11 cellular contexts compared by ENCODE assay signal in the genomic region with DNA sequence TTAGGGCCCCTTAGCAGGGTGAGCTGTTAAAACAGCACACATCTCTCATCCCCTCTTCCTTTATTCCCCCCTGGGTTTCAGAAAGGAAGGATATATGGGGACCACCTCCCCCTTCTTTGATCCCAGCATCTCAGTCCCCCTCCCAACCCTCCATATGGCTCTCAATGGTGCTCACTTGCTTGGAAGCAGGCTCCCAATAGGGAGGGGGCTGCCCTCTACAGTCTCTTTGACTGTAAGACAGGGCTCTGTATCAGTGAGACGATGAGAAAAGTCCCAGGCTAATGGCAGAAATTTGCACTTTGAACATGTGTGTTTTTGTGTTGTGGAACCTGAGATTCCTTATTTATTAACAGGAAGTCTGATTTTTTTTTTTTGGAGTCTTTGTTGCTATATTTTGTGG. TPM values are rescaled to one million over a fixed set of nuclear protein-coding genes. Genes with fewer than 3 reads are reported as not detected.
DNase-seq lines count a peak whose midpoint lies in the region; ATAC-seq, FAIRE-seq and TF ChIP-seq lines count a peak whose summit lies in the region.
"Had no signal": no experiment of that assay in that cellular context is flagged by ENCODE, and none has a peak within 500 bp of the region (broad histone marks: within the 10 kb centered on the region; RNA-seq: fewer than 3 reads in every experiment).

No MANE protein-coding gene starts in this region.

- H3K27me3 ChIP-seq in PC-3 (ENCODE audit: low read length) = no peaks in the 10 kb centered on the region
- H3K27me3 ChIP-seq in foreskin keratinocyte = no peaks in the 10 kb centered on the region
- H3K27me3 ChIP-seq in small intestine (ENCODE audit: control insufficient read depth in 2 of 2, insufficient read depth in 2 of 2, low read length in 2 of 2) = no peaks in the 10 kb centered on the region
- H3K27me3 ChIP-seq in colonic mucosa = no peaks in the 10 kb centered on the region

- peaks cover 22% of the 10 kb centered on the region for H3K4me1 ChIP-seq in PC-3 (ENCODE audit: insufficient read depth, low read length)
- H3K4me1 ChIP-seq in foreskin keratinocyte = peaks cover 26% of the 10 kb centered on the region
- H3K4me1 ChIP-seq in small intestine (ENCODE audit: control insufficient read depth in 2 of 2, insufficient read depth in 1 of 2, low read depth in 1 of 2, low read length in 1 of 2) = peaks cover 0 to 2% of the 10 kb centered on the region in 2 donors
- no peaks in the 10 kb centered on the region for H3K4me1 ChIP-seq in colonic mucosa

- H3K27ac ChIP-seq in PC-3 (ENCODE audit: low read length) (no peak overlapping the region), foreskin keratinocyte (no peak overlapping the region), small intestine (ENCODE audit: low read depth in 1 of 2, low read length in 1 of 2) (no peak overlapping the region), colonic mucosa (no peak overlapping the region)

- H3K79me2 ChIP-seq in PC-3 (ENCODE audit: low read length) = peaks cover 13% of the 10 kb centered on the region; the same call in 1 of the 2 replicates

- WGBS in small intestine, 3 donors = 20 to 54% (median 38%) methylated on average over 1 of the region's 1 CpG

- ATAC-seq in PC-3 (no peak), foreskin keratinocyte (no peak), omental fat pad (ENCODE audit: low FRiP score) (no peak)

- no peaks in the 10 kb centered on the region for H3K9me2 ChIP-seq in PC-3 (replicated peaks; ENCODE audit: low read length)

- H3K36me3 ChIP-seq in PC-3 (ENCODE audit: low read depth, low read length) (peaks cover 94% of the 10 kb centered on the region), small intestine (ENCODE audit: control insufficient read depth in 2 of 2, insufficient read depth in 2 of 2, low read length in 2 of 2) (peaks cover 16 to 20% of the 10 kb centered on the region in 2 donors), colonic mucosa (peaks cover 26% of the 10 kb centered on the region)

- no peak overlapping the region for H3K4me3 Mint-ChIP-seq in activated CD4-positive, alpha-beta T cell treated with anti-CD3 and anti-CD28 coated beads, Interleukin-2, amount 10 ng/mL, durations not matched to agents 24 days and 14 days
- H3K4me3 Mint-ChIP-seq: activated B cell treated with CpG ODN at 0.5 μM for 24 hours had no signal

- no peaks in the 10 kb centered on the region for H3K9me3 ChIP-seq in PC-3 (ENCODE audit: low read length)
- no peaks in the 10 kb centered on the region for H3K9me3 ChIP-seq in small intestine (ENCODE audit: control insufficient read depth, low read depth)
- H3K9me3 ChIP-seq in colonic mucosa = no peaks in the 10 kb centered on the region

- no peaks in the 10 kb centered on the region for H3K9me3 Mint-ChIP-seq in activated CD4-positive, alpha-beta T cell treated with anti-CD3 and anti-CD28 coated beads, Interleukin-2, amount 10 ng/mL, durations not matched to agents 24 days and 14 days
- H3K9me3 Mint-ChIP-seq: activated B cell treated with CpG ODN at 0.5 μM for 24 hours had no signal

- H3K27me3 Mint-ChIP-seq in activated CD4-positive, alpha-beta T cell treated with anti-CD3 and anti-CD28 coated beads, Interleukin-2, amount 10 ng/mL, durations not matched to agents 24 days and 14 days = no peaks in the 10 kb centered on the region
- H3K27me3 Mint-ChIP-seq: activated B cell treated with CpG ODN at 0.5 μM for 24 hours had no signal

- H3K9ac ChIP-seq in PC-3 (ENCODE audit: low read length) (no peak overlapping the region), colonic mucosa (ENCODE audit: low read depth in 2 of 2, low read length in 2 of 2) (no peak overlapping the region)

- intact Hi-C loops in activated CD4-positive, alpha-beta T cell treated with anti-CD3 and anti-CD28 coated beads, Interleukin-2, amount 10 ng/mL, durations not matched to agents 24 days and 14 days (cut with micrococcal nuclease) = no loop called here
- intact Hi-C loops in PC-3 (cut with micrococcal nuclease) (no loop called here), colonic mucosa (cut with DNase I) (no loop called here)

- H3K36me3 Mint-ChIP-seq in activated CD4-positive, alpha-beta T cell treated with anti-CD3 and anti-CD28 coated beads, Interleukin-2, amount 10 ng/mL, durations not matched to agents 24 days and 14 days (ENCODE audit: low read depth) = peaks cover 75% of the 10 kb centered on the region

- DNase-seq in activated CD4-positive, alpha-beta T cell treated with anti-CD3 and anti-CD28 coated beads, Interleukin-2, amount 10 ng/mL, durations not matched to agents 24 days and 14 days = no peak
- no peak for DNase-seq in activated CD4-positive, alpha-beta T cell treated with anti-CD3 and anti-CD28 coated beads, Interleukin-2, amount 50 U/mL, for 1 hour
- DNase-seq in PC-3 = no peak
- no peak for DNase-seq in foreskin keratinocyte
- DNase-seq in small intestine = peak; percentile 23
- no peak for DNase-seq in NCI-H524 treated with DMSO at 0.1 percent for 48 hours (lab: John Stamatoyannopoulos, UW)
- DNase-seq in colonic mucosa = no peak
- DNase-seq in omental fat pad (ENCODE audit: low spot score) = no peak
- DNase-seq: activated B cell treated with CpG ODN at 0.5 μM for 24 hours, NCI-H774 had no signal

- peaks cover 9% of the 10 kb centered on the region for H3F3A ChIP-seq in PC-3 (ENCODE audit: low read length, unreplicated experiment)

- H3K27ac Mint-ChIP-seq in activated CD4-positive, alpha-beta T cell treated with anti-CD3 and anti-CD28 coated beads, Interleukin-2, amount 10 ng/mL, durations not matched to agents 24 days and 14 days = peak overlapping the region; percentile 67
- H3K27ac Mint-ChIP-seq: activated B cell treated with CpG ODN at 0.5 μM for 24 hours had no signal

- peaks cover 21% of the 10 kb centered on the region for H3K4me1 Mint-ChIP-seq in activated CD4-positive, alpha-beta T cell treated with anti-CD3 and anti-CD28 coated beads, Interleukin-2, amount 10 ng/mL, durations not matched to agents 24 days and 14 days

- peaks cover 27% of the 10 kb centered on the region for H4K20me1 ChIP-seq in PC-3 (ENCODE audit: low read length)

- CTCF ChIA-PET in PC-3 (lab: Charles Lee) = no interaction called here

- no TSS peak for BruUV-seq in PC-3 (replicated peaks; lab: Mats Ljungman, UMichigan)

- peak; percentile 32; the same call in 1 of the 2 replicates for TF ChIP-seq CTCF in PC-3 (conservative IDR thresholded peaks at IDR 0.05; ENCODE audit: low read depth, low read length)
- TF ChIP-seq CTCF in foreskin keratinocyte (conservative IDR thresholded peaks at IDR 0.05) = peak; percentile 4
- no peak for TF ChIP-seq CTCF in colonic mucosa (IDR thresholded peaks at IDR 0.05)
- no peak for TF ChIP-seq CTCF in omental fat pad (IDR thresholded peaks at IDR 0.05)

- POLR2A ChIA-PET in PC-3 (lab: Charles Lee; ENCODE audit: unreplicated experiment) = no interaction called here

- H3K4me2 ChIP-seq in PC-3 (ENCODE audit: low read length) = no peak overlapping the region

- H3K4me3 ChIP-seq in PC-3 (ENCODE audit: low read length) = no peak overlapping the region
- H3K4me3 ChIP-seq in small intestine (ENCODE audit: low read depth in 1 of 2, low read length in 2 of 2) = no peak overlapping the region
- no peak overlapping the region for H3K4me3 ChIP-seq in colonic mucosa

- FAIRE-seq in small intestine (lab: Jason Lieb, UNC) = no peak
- FAIRE-seq: bronchial epithelial cell had no signal

- H2AFZ ChIP-seq in PC-3 (ENCODE audit: low read length) = no peak overlapping the region

RNA-seq across cellular contexts. Expression of gene CNTF, which starts 4.2 kb away (rescaled TPM):
- 3.4 and 3.9 TPM in 2 replicates for total RNA-seq in activated CD4-positive, alpha-beta T cell treated with anti-CD3 and anti-CD28 coated beads, Interleukin-2, amount 10 ng/mL, durations not matched to agents 24 days and 14 days
- 1.6 and 2.8 TPM in 2 replicates for total RNA-seq in PC-3 (2014; rRNA removed)
- 1.6 and 1.7 TPM in 2 replicates for total RNA-seq in foreskin keratinocyte
- polyA plus RNA-seq in foreskin keratinocyte = 0.16 and 0.21 TPM in 2 replicates
- under 1 TPM in 1 of 3 donors, not detected in 2; 0.63 TPM for polyA plus RNA-seq in small intestine
- 1 to 10 TPM; 1.8 to 2.1 TPM for total RNA-seq in colonic mucosa
- total RNA-seq in omental fat pad = 1 to 10 TPM; 2.1 to 2.5 (median 2.4) TPM

RNA-seq across cellular contexts. Expression of gene ZFP91, which starts 39.4 kb away (rescaled TPM):
- total RNA-seq in activated CD4-positive, alpha-beta T cell treated with anti-CD3 and anti-CD28 coated beads, Interleukin-2, amount 10 ng/mL, durations not matched to agents 24 days and 14 days = 57.4 and 58.3 TPM in 2 replicates
- 56.2 and 71.9 TPM in 2 replicates for total RNA-seq in PC-3 (2014; rRNA removed)
- total RNA-seq in foreskin keratinocyte = 55.5 and 59.0 TPM in 2 replicates
- 14.5 and 18.1 TPM in 2 replicates for polyA plus RNA-seq in foreskin keratinocyte
- polyA plus RNA-seq in small intestine = 10 to 100 TPM; 24.8 to 31.0 (median 24.9) TPM
- total RNA-seq in colonic mucosa = 10 to 100 TPM; 60.9 to 92.0 TPM
- total RNA-seq in omental fat pad = 10 to 100 TPM; 40.9 to 49.8 (median 46.6) TPM

RNA-seq across cellular contexts. Expression of gene LPXN, which starts 42.6 kb away (rescaled TPM):
- 86.3 and 86.7 TPM in 2 replicates for total RNA-seq in activated CD4-positive, alpha-beta T cell treated with anti-CD3 and anti-CD28 coated beads, Interleukin-2, amount 10 ng/mL, durations not matched to agents 24 days and 14 days
- total RNA-seq in PC-3 (2014; rRNA removed) (12.1 and 20.2 TPM in 2 replicates), foreskin keratinocyte (14.9 and 33.2 TPM in 2 replicates), colonic mucosa (1 to 10 TPM; 7.8 to 10.0 TPM), omental fat pad (10 to 100 TPM in 3 of 4 donors, 1 to 10 TPM in 1; 9.8 to 40.7 (median 15.1) TPM)
- polyA plus RNA-seq in foreskin keratinocyte (12.6 and 27.4 TPM in 2 replicates), small intestine (10 to 100 TPM in 1 of 3 donors, 1 to 10 TPM in 2; 5.3 to 10.3 (median 6.9) TPM)

Comparison
In these comparisons a context has a peak if more than half of its experiments do, and no peak if none do; other contexts are left out.
1. CTCF ChIP-seq: peak in PC-3 (single experiment) and foreskin keratinocyte (single experiment); none in colonic mucosa (single experiment) and omental fat pad (0 of 3).